Comparison of ENCODE assay signal across 2 cellular contexts in genomic region chr1:105172803-105173202, GRCh38.
TF ChIP-seq lines count a peak whose summit lies in the region.

No MANE protein-coding gene starts in this region.

TF ChIP-seq in SK-N-SH, 30 proteins besides CTCF, POLR2A, EP300 and RAD21 (continued from another document):
- TF ChIP-seq REST (IDR thresholded peaks at IDR 0.05; ENCODE audit: low read depth, low read length) (no peak), POLR2AphosphoS5 (IDR thresholded peaks at IDR 0.05; ENCODE audit: low read depth, low read length) (no peak), EZH2phosphoT487 (IDR thresholded peaks at IDR 0.05; ENCODE audit: borderline replicate concordance, low read depth) (no peak)
- TF ChIP-seq, protein P1, sequence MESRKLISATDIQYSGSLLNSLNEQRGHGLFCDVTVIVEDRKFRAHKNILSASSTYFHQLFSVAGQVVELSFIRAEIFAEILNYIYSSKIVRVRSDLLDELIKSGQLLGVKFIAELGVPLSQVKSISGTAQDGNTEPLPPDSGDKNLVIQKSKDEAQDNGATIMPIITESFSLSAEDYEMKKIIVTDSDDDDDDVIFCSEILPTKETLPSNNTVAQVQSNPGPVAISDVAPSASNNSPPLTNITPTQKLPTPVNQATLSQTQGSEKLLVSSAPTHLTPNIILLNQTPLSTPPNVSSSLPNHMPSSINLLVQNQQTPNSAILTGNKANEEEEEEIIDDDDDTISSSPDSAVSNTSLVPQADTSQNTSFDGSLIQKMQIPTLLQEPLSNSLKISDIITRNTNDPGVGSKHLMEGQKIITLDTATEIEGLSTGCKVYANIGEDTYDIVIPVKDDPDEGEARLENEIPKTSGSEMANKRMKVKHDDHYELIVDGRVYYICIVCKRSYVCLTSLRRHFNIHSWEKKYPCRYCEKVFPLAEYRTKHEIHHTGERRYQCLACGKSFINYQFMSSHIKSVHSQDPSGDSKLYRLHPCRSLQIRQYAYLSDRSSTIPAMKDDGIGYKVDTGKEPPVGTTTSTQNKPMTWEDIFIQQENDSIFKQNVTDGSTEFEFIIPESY (IDR thresholded peaks at IDR 0.05; ENCODE audit: borderline replicate concordance, low read depth) = no peak

TF ChIP-seq in SK-N-SH treated with all-trans-retinoic acid at 6 μM for 48 hours, 23 proteins besides CTCF, POLR2A, EP300 and RAD21 (continued from another document):
- TF ChIP-seq, protein P2, sequence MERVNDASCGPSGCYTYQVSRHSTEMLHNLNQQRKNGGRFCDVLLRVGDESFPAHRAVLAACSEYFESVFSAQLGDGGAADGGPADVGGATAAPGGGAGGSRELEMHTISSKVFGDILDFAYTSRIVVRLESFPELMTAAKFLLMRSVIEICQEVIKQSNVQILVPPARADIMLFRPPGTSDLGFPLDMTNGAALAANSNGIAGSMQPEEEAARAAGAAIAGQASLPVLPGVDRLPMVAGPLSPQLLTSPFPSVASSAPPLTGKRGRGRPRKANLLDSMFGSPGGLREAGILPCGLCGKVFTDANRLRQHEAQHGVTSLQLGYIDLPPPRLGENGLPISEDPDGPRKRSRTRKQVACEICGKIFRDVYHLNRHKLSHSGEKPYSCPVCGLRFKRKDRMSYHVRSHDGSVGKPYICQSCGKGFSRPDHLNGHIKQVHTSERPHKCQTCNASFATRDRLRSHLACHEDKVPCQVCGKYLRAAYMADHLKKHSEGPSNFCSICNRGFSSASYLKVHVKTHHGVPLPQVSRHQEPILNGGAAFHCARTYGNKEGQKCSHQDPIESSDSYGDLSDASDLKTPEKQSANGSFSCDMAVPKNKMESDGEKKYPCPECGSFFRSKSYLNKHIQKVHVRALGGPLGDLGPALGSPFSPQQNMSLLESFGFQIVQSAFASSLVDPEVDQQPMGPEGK (CRISPR knock-in tag; IDR thresholded peaks at IDR 0.05; ENCODE audit: borderline replicate concordance) = no peak
- no peak for TF ChIP-seq ZNF70 (CRISPR knock-in tag; IDR thresholded peaks at IDR 0.05)
- no peak for TF ChIP-seq ARNTL (CRISPR knock-in tag; IDR thresholded peaks at IDR 0.05; ENCODE audit: borderline replicate concordance, low read depth)
- TF ChIP-seq CSDC2 (CRISPR knock-in tag; IDR thresholded peaks at IDR 0.05) = no peak
- TF ChIP-seq ZNF8 (CRISPR knock-in tag; IDR thresholded peaks at IDR 0.05) = no peak
- TF ChIP-seq OSR1 (CRISPR knock-in tag; IDR thresholded peaks at IDR 0.05) = no peak
- no peak for TF ChIP-seq ESRRG (CRISPR knock-in tag; IDR thresholded peaks at IDR 0.05)
- no peak for TF ChIP-seq SNAI2 (CRISPR knock-in tag; IDR thresholded peaks at IDR 0.05)
- TF ChIP-seq ZFP3 (CRISPR knock-in tag; IDR thresholded peaks at IDR 0.05) = no peak
- no peak for TF ChIP-seq ISL1 (CRISPR knock-in tag; IDR thresholded peaks at IDR 0.05)
